In genomic region chr18:44887227-44887631, GRCh38 we compare ENCODE assay signal across 9 cellular contexts.
DNase-seq lines count a peak whose midpoint lies in the region; ATAC-seq, FAIRE-seq and TF ChIP-seq lines count a peak whose summit lies in the region.
"Had no signal": no experiment of that assay in that cellular context is flagged by ENCODE, and none has a peak within 500 bp of the region (broad histone marks: within the 10 kb centered on the region; RNA-seq: fewer than 3 reads in every experiment).

No MANE protein-coding gene starts in this region.

- H3K9me3 ChIP-seq in SK-N-SH: no peaks in the 10 kb centered on the region
- H3K9me3 ChIP-seq: Peyer's patch had no signal

- peak; percentile 98 for FAIRE-seq in GM12892 (lab: Jason Lieb, UNC)

- TF ChIP-seq POLR2A in GM12892 (IDR thresholded peaks at IDR 0.05; ENCODE audit: low read depth, low read length): 0 out of 2 replicates have a peak, but pooled peaks have one; percentile 9

- no peaks in the 10 kb centered on the region for H3K27me3 Mint-ChIP-seq in brain

- no peak overlapping the region for H2AFZ ChIP-seq in SK-N-SH (ENCODE audit: low read depth)

- peaks cover 12 to 25% (median 19%) of the 10 kb centered on the region in 5 experiments for H3K9me3 Mint-ChIP-seq in brain

- H3K4me1 ChIP-seq in SK-N-SH (ENCODE audit: control insufficient read depth in 1 of 2, insufficient read depth in 2 of 2, low read depth in 1 of 2, low read length in 1 of 2): peaks cover 0 to 6% of the 10 kb centered on the region in 2 experiments; a peak in 2 of 4 replicates

- POLR2A ChIA-PET in SK-N-SH (lab: Yijun Ruan, JAX) (no interaction called here), HEK293T (lab: Yijun Ruan, JAX) (no interaction called here)

- no peaks in the 10 kb centered on the region for H3K79me2 ChIP-seq in SK-N-SH (ENCODE audit: insufficient read depth)

- no peaks in the 10 kb centered on the region for H3F3A ChIP-seq in SK-N-SH (replicated peaks; ENCODE audit: insufficient read depth)

- H3K27me3 ChIP-seq in SK-N-SH (ENCODE audit: insufficient read depth): no peaks in the 10 kb centered on the region
- H3K27me3 ChIP-seq: Peyer's patch had no signal

- TF ChIP-seq CTCF in brain (conservative IDR thresholded peaks at IDR 0.05) (no peak), SK-N-SH (IDR thresholded peaks at IDR 0.05) (no peak)

- H3K9ac ChIP-seq in SK-N-SH: no peak overlapping the region

- H3K4me1 Mint-ChIP-seq in brain: peaks cover 26% of the 10 kb centered on the region

- no peak overlapping the region for H3K27ac ChIP-seq in SK-N-SH (ENCODE audit: low read depth in 2 of 2, low read length in 1 of 2)

- no peak overlapping the region for H3K4me3 ChIP-seq in SK-N-SH (ENCODE audit: low read depth in 2 of 2, low read length in 1 of 2)
- H3K4me3 ChIP-seq: Peyer's patch had no signal

- TF ChIP-seq RAD21 in SK-N-SH (IDR thresholded peaks at IDR 0.05; ENCODE audit: low read length): no peak

- H3K36me3 Mint-ChIP-seq in brain: peaks cover 29% of the 10 kb centered on the region

- no peaks in the 10 kb centered on the region for H4K20me1 ChIP-seq in SK-N-SH (ENCODE audit: insufficient read depth)

- CTCF ChIA-PET in SK-N-SH (lab: Yijun Ruan, JAX) (interaction anchor here (1.5 to 1.9 kb wide), 3 partner anchors 14 to 326 kb away, joined by 4 to 8 read pairs (median 5); no protein-coding TSS in a partner anchor), HEK293T (lab: Yijun Ruan, JAX) (no interaction called here)

- H3K36me3 ChIP-seq in SK-N-SH (replicated peaks in 1 of 2; ENCODE audit: control insufficient read depth in 1 of 2, insufficient read depth in 2 of 2, low read length in 1 of 2): peaks cover 0 to 3% of the 10 kb centered on the region in 2 experiments
- H3K36me3 ChIP-seq: Peyer's patch had no signal

- TF ChIP-seq EP300 in SK-N-SH (IDR thresholded peaks at IDR 0.05; ENCODE audit: borderline replicate concordance in 1 of 2, low read depth in 1 of 2, low read length in 1 of 2): no peak

- no peak overlapping the region for H3K4me2 ChIP-seq in SK-N-SH

- H3K9me2 ChIP-seq in SK-N-SH: no peaks in the 10 kb centered on the region

- peak; percentile 87 for ATAC-seq in GM21576 (IDR thresholded peaks at IDR 0.05; ENCODE audit: unreplicated experiment)

- peak overlapping the region in 3 of 5 experiments; percentile 36 to 80 (median 64) for H3K27ac Mint-ChIP-seq in brain

- no peak overlapping the region for H3K4me3 Mint-ChIP-seq in brain

- no peak for DNase-seq in GM12892 (ENCODE audit: insufficient read length)
- peak; percentile 69 for DNase-seq in LHCN-M2 (ENCODE audit: low read depth)
- peak; percentile 88 for DNase-seq in renal cortical epithelial cell (ENCODE audit: low read depth)
- DNase-seq in SK-N-SH: no peak
- DNase-seq in HEK293T (ENCODE audit: extremely low spot score): no peak
- no peak for DNase-seq in NCI-H1417 (lab: John Stamatoyannopoulos, UW)

TF ChIP-seq in SK-N-SH, 30 proteins besides CTCF, POLR2A, EP300 and RAD21:
- TF ChIP-seq ELF1 (IDR thresholded peaks at IDR 0.05): no peak
- TF ChIP-seq, protein P1, sequence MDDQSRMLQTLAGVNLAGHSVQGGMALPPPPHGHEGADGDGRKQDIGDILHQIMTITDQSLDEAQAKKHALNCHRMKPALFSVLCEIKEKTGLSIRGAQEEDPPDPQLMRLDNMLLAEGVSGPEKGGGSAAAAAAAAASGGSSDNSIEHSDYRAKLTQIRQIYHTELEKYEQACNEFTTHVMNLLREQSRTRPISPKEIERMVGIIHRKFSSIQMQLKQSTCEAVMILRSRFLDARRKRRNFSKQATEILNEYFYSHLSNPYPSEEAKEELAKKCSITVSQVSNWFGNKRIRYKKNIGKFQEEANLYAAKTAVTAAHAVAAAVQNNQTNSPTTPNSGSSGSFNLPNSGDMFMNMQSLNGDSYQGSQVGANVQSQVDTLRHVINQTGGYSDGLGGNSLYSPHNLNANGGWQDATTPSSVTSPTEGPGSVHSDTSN (IDR thresholded peaks at IDR 0.05): no peak
- TF ChIP-seq ZBTB33 (IDR thresholded peaks at IDR 0.05; ENCODE audit: borderline replicate concordance, low read depth): no peak
- no peak for TF ChIP-seq SMC3 (IDR thresholded peaks at IDR 0.05; ENCODE audit: low read depth, low read length)
- TF ChIP-seq MEF2A (IDR thresholded peaks at IDR 0.05; ENCODE audit: borderline replicate concordance, low read depth): no peak
- TF ChIP-seq, protein P2, sequence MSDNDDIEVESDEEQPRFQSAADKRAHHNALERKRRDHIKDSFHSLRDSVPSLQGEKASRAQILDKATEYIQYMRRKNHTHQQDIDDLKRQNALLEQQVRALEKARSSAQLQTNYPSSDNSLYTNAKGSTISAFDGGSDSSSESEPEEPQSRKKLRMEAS (IDR thresholded peaks at IDR 0.05; ENCODE audit: low read depth): no peak
- TF ChIP-seq MXI1 (IDR thresholded peaks at IDR 0.05; ENCODE audit: low read depth, low read length): no peak
- no peak for TF ChIP-seq FOXJ3 (CRISPR knock-in tag; IDR thresholded peaks at IDR 0.05)

TF ChIP-seq in HEK293T, 16 proteins besides CTCF, POLR2A, EP300 and RAD21:
- no peak for TF ChIP-seq ELF4 (IDR thresholded peaks at IDR 0.05)
- no peak for TF ChIP-seq LEF1 (IDR thresholded peaks at IDR 0.05; ENCODE audit: borderline replicate concordance)
- TF ChIP-seq ARNT (IDR thresholded peaks at IDR 0.05): no peak
- no peak for TF ChIP-seq FOXA1 (IDR thresholded peaks at IDR 0.05)
- TF ChIP-seq, protein P3, sequence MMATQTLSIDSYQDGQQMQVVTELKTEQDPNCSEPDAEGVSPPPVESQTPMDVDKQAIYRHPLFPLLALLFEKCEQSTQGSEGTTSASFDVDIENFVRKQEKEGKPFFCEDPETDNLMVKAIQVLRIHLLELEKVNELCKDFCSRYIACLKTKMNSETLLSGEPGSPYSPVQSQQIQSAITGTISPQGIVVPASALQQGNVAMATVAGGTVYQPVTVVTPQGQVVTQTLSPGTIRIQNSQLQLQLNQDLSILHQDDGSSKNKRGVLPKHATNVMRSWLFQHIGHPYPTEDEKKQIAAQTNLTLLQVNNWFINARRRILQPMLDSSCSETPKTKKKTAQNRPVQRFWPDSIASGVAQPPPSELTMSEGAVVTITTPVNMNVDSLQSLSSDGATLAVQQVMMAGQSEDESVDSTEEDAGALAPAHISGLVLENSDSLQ (IDR thresholded peaks at IDR 0.05): no peak
- TF ChIP-seq SP1 (IDR thresholded peaks at IDR 0.05): no peak
- TF ChIP-seq HDGF (IDR thresholded peaks at IDR 0.05; ENCODE audit: borderline replicate concordance): no peak
- TF ChIP-seq SUZ12 (IDR thresholded peaks at IDR 0.05): no peak
- TF ChIP-seq TARDBP (IDR thresholded peaks at IDR 0.05): no peak
- TF ChIP-seq L3MBTL2 (conservative IDR thresholded peaks at IDR 0.05): no peak
- no peak for TF ChIP-seq ZNF384 (IDR thresholded peaks at IDR 0.05)

Comparison
In these comparisons a context has a peak if more than half of its experiments do, and no peak if none do; other contexts are left out.
1. DNase-seq: peak in LHCN-M2 (single experiment) and renal cortical epithelial cell (single experiment); none in GM12892 (single experiment), SK-N-SH (single experiment), HEK293T (single experiment) and NCI-H1417 (0 of 3).